In the genomic region with DNA sequence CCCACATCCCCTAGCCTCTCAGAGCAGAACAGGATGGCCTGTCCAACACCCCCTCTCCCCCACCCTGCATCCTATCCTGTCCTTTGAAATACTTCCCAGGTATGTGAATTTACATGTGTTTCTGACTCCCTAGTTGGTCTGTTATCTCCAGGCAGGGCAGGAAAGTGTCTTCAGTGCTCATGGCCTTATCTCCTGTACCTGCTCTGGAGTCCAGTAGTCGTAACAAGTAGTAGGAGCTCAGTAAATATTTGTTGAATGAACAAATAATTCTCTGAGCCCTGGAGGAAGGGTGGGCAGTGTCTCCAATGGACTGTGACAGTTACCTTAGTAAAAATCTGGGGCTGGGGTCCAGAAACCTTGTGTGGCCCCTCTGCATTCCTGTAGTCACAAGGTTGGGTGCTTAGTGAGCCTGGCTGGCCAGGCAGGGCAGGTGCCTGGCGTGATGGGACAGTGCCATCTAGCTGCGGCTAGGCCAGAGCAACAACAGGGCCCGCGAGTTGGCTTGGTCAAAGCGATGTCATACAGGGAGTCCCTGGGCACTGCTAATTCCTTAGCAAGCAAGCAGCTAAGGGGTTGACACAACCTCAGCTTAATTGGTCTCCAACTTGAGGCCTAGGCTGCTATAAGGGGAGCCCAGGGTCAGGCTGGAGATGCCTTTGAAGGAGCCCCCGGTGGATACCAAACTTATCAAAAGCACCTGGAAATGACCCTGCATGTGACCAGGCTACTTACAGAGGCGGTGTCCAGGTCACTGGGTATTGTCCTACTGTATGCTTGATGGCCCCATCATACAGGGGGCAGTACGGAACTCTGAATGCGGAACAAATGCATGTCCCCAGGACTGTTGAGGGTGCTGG, we compare ENCODE assay signal across 8 cellular contexts.
DNase-seq lines count a peak whose midpoint lies in the region; ATAC-seq and TF ChIP-seq lines count a peak whose summit lies in the region.

No MANE protein-coding gene starts in this region.

- no peaks in the 10 kb centered on the region for H3K9me3 ChIP-seq in stomach

- no peaks in the 10 kb centered on the region for H3K9me3 Mint-ChIP-seq in activated CD8-positive, alpha-beta T cell treated with anti-CD3 and anti-CD28 coated beads for 36 hours

- peaks cover 5% of the 10 kb centered on the region for H3K27me3 Mint-ChIP-seq in activated CD8-positive, alpha-beta T cell treated with anti-CD3 and anti-CD28 coated beads for 36 hours

- H3K27me3 ChIP-seq in stomach: peaks cover 0 to 6% (median 0%) of the 10 kb centered on the region in 3 donors

- CTCF ChIA-PET in activated CD8-positive, alpha-beta T cell treated with anti-CD3 and anti-CD28 coated beads for 36 hours (lab: Charles Lee): interaction anchor here (0.6 to 13.5 kb wide), 12 partner anchors 13 to 413 kb away, joined by 3 to 302 read pairs (median 4); partner anchors contain the start of genes LRIG2 and PPM1J

- H3K4me3 ChIP-seq in epithelial cell of esophagus (ENCODE audit: low read length) (no peak overlapping the region), stomach (no peak overlapping the region)

- peak; percentile 65 for TF ChIP-seq CTCF in activated CD8-positive, alpha-beta T cell treated with anti-CD3 and anti-CD28 coated beads for 36 hours (IDR thresholded peaks at IDR 0.05)
- TF ChIP-seq CTCF in epithelial cell of esophagus (IDR thresholded peaks at IDR 0.05; ENCODE audit: insufficient read depth, low read depth, low read length, missing control alignments) (peak; percentile 95), stomach (IDR thresholded peaks at IDR 0.05) (peak in 5 of 7 experiments; percentile 22 to 70 (median 60))

- intact Hi-C loops in activated CD8-positive, alpha-beta T cell treated with anti-CD3 and anti-CD28 coated beads for 36 hours (cut with micrococcal nuclease): loop anchor here (1.0 to 5.0 kb wide), 2 partner anchors 47 to 88 kb away; no protein-coding TSS in a partner anchor
- intact Hi-C loops in stomach (cut with DNase I; ENCODE audit: low total_unique reads): loop anchor here (5.0 to 10.0 kb wide), 2 partner anchors 87 to 241 kb away; partner anchors contain the start of gene PPM1J

- H3K4me1 Mint-ChIP-seq in activated CD8-positive, alpha-beta T cell treated with anti-CD3 and anti-CD28 coated beads for 36 hours (ENCODE audit: low read depth): no peaks in the 10 kb centered on the region

- H3K4me3 Mint-ChIP-seq in activated CD8-positive, alpha-beta T cell treated with anti-CD3 and anti-CD28 coated beads for 36 hours: no peak overlapping the region

- no peaks in the 10 kb centered on the region for H3K36me3 Mint-ChIP-seq in activated CD8-positive, alpha-beta T cell treated with anti-CD3 and anti-CD28 coated beads for 36 hours (ENCODE audit: low read depth)

- no peaks in the 10 kb centered on the region for H3K36me3 ChIP-seq in stomach

- H3K27ac Mint-ChIP-seq in activated CD8-positive, alpha-beta T cell treated with anti-CD3 and anti-CD28 coated beads for 36 hours: no peak overlapping the region

- peaks cover 0 to 2% (median 0%) of the 10 kb centered on the region in 4 donors for H3K4me1 ChIP-seq in stomach

- ATAC-seq in HG03159 (IDR thresholded peaks at IDR 0.05; ENCODE audit: unreplicated experiment): peak; percentile 68
- ATAC-seq in activated CD8-positive, alpha-beta T cell treated with anti-CD3 and anti-CD28 coated beads for 36 hours: peak; percentile 95

- WGBS in stomach, 5 donors: 20 to 54% (median 42%) methylated on average over 6 to 10 of the region's 10 CpGs

- no peak for TF ChIP-seq EP300 in stomach (IDR thresholded peaks at IDR 0.05)

- DNase-seq in SIG-M5 treated with dmso at 0.1 percent for 504 hours (lab: John Stamatoyannopoulos, UW; ENCODE audit: unreplicated experiment) (peak; percentile 36), SIG-M5 (lab: John Stamatoyannopoulos, UW) (no peak), NCI-H69 (lab: John Stamatoyannopoulos, UW) (peak; percentile 68), epithelial cell of esophagus (ENCODE audit: low read depth) (peak; percentile 83), myocyte (ENCODE audit: low read depth) (peak; percentile 73), stomach (peak; percentile 80)
- DNase-seq in activated CD8-positive, alpha-beta T cell treated with anti-CD3 and anti-CD28 coated beads for 36 hours: peak; percentile 72

- no peak for TF ChIP-seq POLR2A in stomach (IDR thresholded peaks at IDR 0.05)

- POLR2A ChIA-PET in activated CD8-positive, alpha-beta T cell treated with anti-CD3 and anti-CD28 coated beads for 36 hours (lab: Charles Lee): no interaction called here

- H3K27ac ChIP-seq in stomach: no peak overlapping the region
